ENCODE assay signal across 24 cellular contexts in the genomic region with DNA sequence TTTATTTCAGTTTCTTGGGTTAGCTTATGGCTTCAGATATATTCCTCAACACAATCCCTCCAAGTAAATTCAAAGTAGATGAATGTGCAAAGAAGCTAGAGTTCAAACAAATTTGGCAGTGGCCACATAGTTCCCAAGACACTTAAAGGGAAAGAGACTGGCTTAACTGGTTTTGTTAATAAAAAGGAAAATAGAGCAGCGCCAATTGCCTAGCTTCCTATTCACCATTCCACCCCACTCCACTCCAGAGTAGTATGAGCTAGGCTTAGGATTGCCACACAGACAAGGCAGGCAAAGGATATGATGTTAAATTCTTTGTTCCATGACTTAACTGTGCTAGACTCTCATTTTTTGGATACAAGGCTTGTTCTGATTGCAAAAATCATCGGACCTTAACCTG. TPM values are rescaled to one million over a fixed set of nuclear protein-coding genes. Genes with fewer than 3 reads are reported as not detected.
DNase-seq lines count a peak whose midpoint lies in the region; ATAC-seq and TF ChIP-seq lines count a peak whose summit lies in the region.
"Had no signal": no experiment of that assay in that cellular context is flagged by ENCODE, and none has a peak within 500 bp of the region (broad histone marks: within the 10 kb centered on the region; RNA-seq: fewer than 3 reads in every experiment).

No MANE protein-coding gene starts in this region.

- H3K36me3 Mint-ChIP-seq in T-helper 2 cell treated with Interferon-gamma antibody and Interleukin-4, amounts not matched to agents 5 μg/mL and 100 μg/mL, for 36 hours (ENCODE audit: low read depth) = peaks cover 17% of the 10 kb centered on the region
- H3K36me3 Mint-ChIP-seq in neural crest cell (ENCODE audit: low read depth) = peaks cover 2% of the 10 kb centered on the region
- H3K36me3 Mint-ChIP-seq: memory B cell had no signal

- H3K9me3 Mint-ChIP-seq in T-helper 2 cell treated with Interferon-gamma antibody and Interleukin-4, amounts not matched to agents 5 μg/mL and 100 μg/mL, for 36 hours = no peaks in the 10 kb centered on the region
- H3K9me3 Mint-ChIP-seq in neural crest cell = no peaks in the 10 kb centered on the region
- H3K9me3 Mint-ChIP-seq: activated naive CD4-positive, alpha-beta T cell treated with anti-CD3 and anti-CD28 coated beads, Interleukin-2, amount 50 U/mL, for 72 hours; CD8-positive, alpha-beta T cell had no signal

- H4K20me1 ChIP-seq in HCT116 (ENCODE audit: insufficient read depth) (peaks cover 2% of the 10 kb centered on the region; the same call in 1 of the 2 replicates), smooth muscle cell (ENCODE audit: low read depth) (no peaks in the 10 kb centered on the region)

- RAD21 ChIA-PET in HCT116 (lab: Charles Lee; ENCODE audit: low non-redundant PET in 1 of 2, low total read pairs in 2 of 2, uncharacterized antibody in 2 of 2, unreplicated experiment in 2 of 2) = no interaction called here

- H3K4me1 Mint-ChIP-seq in T-helper 2 cell treated with Interferon-gamma antibody and Interleukin-4, amounts not matched to agents 5 μg/mL and 100 μg/mL, for 36 hours (ENCODE audit: low read depth) = peaks cover 13% of the 10 kb centered on the region
- H3K4me1 Mint-ChIP-seq in neural crest cell = peaks cover 27% of the 10 kb centered on the region

- H3K27me3 Mint-ChIP-seq in T-helper 2 cell treated with Interferon-gamma antibody and Interleukin-4, amounts not matched to agents 5 μg/mL and 100 μg/mL, for 36 hours (ENCODE audit: low read depth) = no peaks in the 10 kb centered on the region
- no peaks in the 10 kb centered on the region for H3K27me3 Mint-ChIP-seq in neural crest cell (ENCODE audit: low read depth)
- H3K27me3 Mint-ChIP-seq: memory B cell, T-helper 17 cell had no signal

- H3K9ac ChIP-seq in HCT116 (ENCODE audit: low read length) (no peak overlapping the region), smooth muscle cell (ENCODE audit: low read depth) (no peak overlapping the region)

- POLR2A ChIA-PET in HCT116 (lab: Charles Lee) = no interaction called here

- TF ChIP-seq CTCF in HCT116 (IDR thresholded peaks at IDR 0.05 in 2 of 3, conservative IDR thresholded peaks at IDR 0.05 in 1 of 3; ENCODE audit: borderline replicate concordance in 1 of 3, insufficient read depth in 1 of 3, low read depth in 2 of 3, low read length in 2 of 3) (no peak), VCaP (conservative IDR thresholded peaks at IDR 0.05) (no peak), neural crest cell (conservative IDR thresholded peaks at IDR 0.05) (no peak), heart left ventricle (IDR thresholded peaks at IDR 0.05) (no peak), smooth muscle cell (IDR thresholded peaks at IDR 0.05; ENCODE audit: borderline replicate concordance, insufficient read depth, poor library complexity, severe bottlenecking) (no peak)

- H3K4me1 ChIP-seq in HCT116 (ENCODE audit: control insufficient read depth in 1 of 2, insufficient read depth in 2 of 2, low read length in 2 of 2) (peaks cover 0 to 13% of the 10 kb centered on the region in 2 experiments; a peak in 3 of 4 replicates), heart left ventricle (peaks cover 0 to 16% (median 9%) of the 10 kb centered on the region in 12 donors), smooth muscle cell (ENCODE audit: low read depth) (peaks cover 11% of the 10 kb centered on the region)

- H3F3A ChIP-seq in smooth muscle cell (ENCODE audit: low read depth) = no peaks in the 10 kb centered on the region

- no peak for DNase-seq in T-helper 2 cell treated with Interferon-gamma antibody and Interleukin-4, amounts not matched to agents 5 μg/mL and 100 μg/mL, for 36 hours (ENCODE audit: low spot score)
- DNase-seq in T-helper 2 cell (no peak), HCT116 (ENCODE audit: low read depth, low spot score) (no peak), neural crest cell (ENCODE audit: low read depth, low spot score) (no peak), MV-4-11 (lab: John Stamatoyannopoulos, UW) (no peak), heart left ventricle (no peak), smooth muscle cell (lab: John Stamatoyannopoulos, UW; ENCODE audit: unreplicated experiment) (no peak)
- DNase-seq: activated CD8-positive, alpha-beta T cell treated with anti-CD3 and anti-CD28 coated beads, Interleukin-2, amount 10 ng/mL, durations not matched to agents 7 days and 5 days; activated T-cell treated with anti-CD3 and anti-CD28 coated beads, Interleukin-2, amount 50 U/mL, for 1 hour; CD8-positive, alpha-beta T cell; effector memory CD4-positive, alpha-beta T cell; esophagus squamous epithelium; KG1; NCI-H1105 treated with DMSO at 0.1 percent for 48 hours; NCI-H69; OCI-M1; SHP77 treated with DMSO at 0.1 percent for 48 hours; stimulated activated CD8-positive, alpha-beta memory T cell treated with anti-CD3 and anti-CD28 coated beads, Interleukin-4, amount 100 ng/mL, for 48 hours; T-helper 17 cell had no signal

- no peak for TF ChIP-seq RAD21 in HCT116 (IDR thresholded peaks at IDR 0.05; ENCODE audit: low read depth)

- H3K4me3 Mint-ChIP-seq in T-helper 2 cell treated with Interferon-gamma antibody and Interleukin-4, amounts not matched to agents 5 μg/mL and 100 μg/mL, for 36 hours = peak overlapping the region; percentile 34
- H3K4me3 Mint-ChIP-seq in neural crest cell = peak overlapping the region; percentile 77
- H3K4me3 Mint-ChIP-seq: CD8-positive, alpha-beta T cell; memory B cell; T-helper 17 cell had no signal

- CTCF ChIA-PET in HCT116 (lab: Charles Lee) = no interaction called here

- H3K4me2 ChIP-seq in HCT116 (ENCODE audit: low read length) (no peak overlapping the region), smooth muscle cell (no peak overlapping the region)

- TF ChIP-seq POLR2A in HCT116 (IDR thresholded peaks at IDR 0.05; ENCODE audit: borderline replicate concordance, extremely low read depth, insufficient read depth, insufficient read length) = no peak
- no peak for TF ChIP-seq POLR2A in heart left ventricle (IDR thresholded peaks at IDR 0.05)

- H3K27ac ChIP-seq in HCT116 (ENCODE audit: low read depth, low read length) (no peak overlapping the region), VCaP (peak overlapping the region; percentile 76), heart left ventricle (no peak overlapping the region), smooth muscle cell (ENCODE audit: low read depth) (no peak overlapping the region)
- H3K27ac ChIP-seq: esophagus squamous epithelium, right atrium auricular region had no signal

- H2AFZ ChIP-seq in HCT116 (ENCODE audit: low read depth, low read length, poor library complexity, severe bottlenecking) = no peak overlapping the region
- H2AFZ ChIP-seq in smooth muscle cell (ENCODE audit: low read depth) = no peak overlapping the region

- H3K27ac Mint-ChIP-seq in T-helper 2 cell treated with Interferon-gamma antibody and Interleukin-4, amounts not matched to agents 5 μg/mL and 100 μg/mL, for 36 hours = no peak overlapping the region
- no peak overlapping the region for H3K27ac Mint-ChIP-seq in neural crest cell (ENCODE audit: unreplicated experiment)
- H3K27ac Mint-ChIP-seq: activated CD8-positive, alpha-beta T cell treated with anti-CD3 and anti-CD28 coated beads, Interleukin-2, amount 10 ng/mL, durations not matched to agents 7 days and 5 days; activated naive CD4-positive, alpha-beta T cell treated with anti-CD3 and anti-CD28 coated beads, Interleukin-2, amount 50 U/mL, for 72 hours; CD8-positive, alpha-beta T cell; memory B cell; T-helper 17 cell had no signal

- H3K36me3 ChIP-seq in HCT116 (ENCODE audit: control insufficient read depth in 1 of 2, insufficient read depth in 2 of 2, low read length in 2 of 2) (peaks cover 2 to 16% of the 10 kb centered on the region in 2 experiments; a peak in 1 of 4 replicates), heart left ventricle (no peaks in the 10 kb centered on the region), smooth muscle cell (ENCODE audit: low read depth) (no peaks in the 10 kb centered on the region)
- H3K36me3 ChIP-seq: esophagus squamous epithelium, right atrium auricular region had no signal

- ATAC-seq in HCT116 = no peak
- ATAC-seq in heart left ventricle = no peak
- ATAC-seq: activated CD4-positive, CD25-positive, alpha-beta regulatory T cell treated with anti-CD3 and anti-CD28 coated beads, Interleukin-2, amount 50 U/mL, for 24 hours; activated CD8-positive, alpha-beta T cell treated with anti-CD3 and anti-CD28 coated beads, Interleukin-2, amount 10 ng/mL, durations not matched to agents 7 days and 5 days; activated naive CD4-positive, alpha-beta T cell treated with anti-CD3 and anti-CD28 coated beads, Interleukin-2, amount 50 U/mL, for 72 hours; CD8-positive, alpha-beta T cell; T-helper 17 cell had no signal

- no peaks in the 10 kb centered on the region for H3K27me3 ChIP-seq in HCT116 (ENCODE audit: insufficient read depth, low read length)
- H3K27me3 ChIP-seq in heart left ventricle = no peaks in the 10 kb centered on the region
- no peaks in the 10 kb centered on the region for H3K27me3 ChIP-seq in smooth muscle cell (ENCODE audit: low read depth)
- H3K27me3 ChIP-seq: esophagus squamous epithelium, right atrium auricular region had no signal

- 97 to 100% (median 98%) methylated on average over 2 of the region's 2 CpGs for WGBS in heart left ventricle, 4 donors
- WGBS in smooth muscle cell (ENCODE audit: low lambda C conversion rate) = 87% methylated on average over 2 of the region's 2 CpGs

- no peak overlapping the region for H3K4me3 ChIP-seq in HCT116 (replicated peaks in 1 of 2; ENCODE audit: low read depth in 1 of 2, low read length in 2 of 2)
- H3K4me3 ChIP-seq in heart left ventricle = no peak overlapping the region
- H3K4me3 ChIP-seq in smooth muscle cell = no peak overlapping the region
- H3K4me3 ChIP-seq: esophagus squamous epithelium, right atrium auricular region had no signal

- BruUV-seq in HCT116 (replicated peaks; lab: Mats Ljungman, UMichigan) = TSS peak; percentile 5

- intact Hi-C loops in HCT116 (cut with micrococcal nuclease) (loop anchor here (10.0 kb wide), 1 partner anchor 209 kb away; no protein-coding TSS in a partner anchor), heart left ventricle (cut with DNase I) (loop anchor here in 6 of 10 donors (5.0 to 10.0 kb wide), 4 partner anchors 207 to 329 kb away; partner anchors contain the start of gene KMT2C (in 2 of the 6))

- H3K9me3 ChIP-seq in HCT116 (ENCODE audit: control insufficient read depth in 1 of 2, insufficient read depth in 1 of 2, low read depth in 1 of 2, low read length in 2 of 2) = no peaks in the 10 kb centered on the region
- no peaks in the 10 kb centered on the region for H3K9me3 ChIP-seq in heart left ventricle
- no peaks in the 10 kb centered on the region for H3K9me3 ChIP-seq in smooth muscle cell (replicated peaks; ENCODE audit: low read depth)
- H3K9me3 ChIP-seq: esophagus squamous epithelium, right atrium auricular region had no signal

- no peaks in the 10 kb centered on the region for H3K9me2 ChIP-seq in HCT116 (ENCODE audit: insufficient read depth)

- H3K79me2 ChIP-seq in HCT116 (ENCODE audit: insufficient read depth, low read length) (peaks cover 69% of the 10 kb centered on the region), smooth muscle cell (ENCODE audit: low read depth) (peaks cover 38% of the 10 kb centered on the region)

RNA-seq across cellular contexts. Expression of gene XRCC2, which starts 2.0 kb away (rescaled TPM):
- 14.8 TPM for total RNA-seq in HCT116 (2021; ENCODE audit: unreplicated experiment)
- polyA plus RNA-seq in HCT116 (2012) = 1.9 and 3.5 TPM in 2 replicates
- 28.2 and 30.7 TPM in 2 replicates for total RNA-seq in neural crest cell
- total RNA-seq in heart left ventricle = under 1 TPM; 0.15 to 0.85 (median 0.38) TPM
- under 1 TPM; 0.14 to 0.23 TPM for polyA plus RNA-seq in heart left ventricle
- 1.8 and 2.3 TPM in 2 replicates for total RNA-seq in smooth muscle cell
- polyA plus RNA-seq in smooth muscle cell = 0.72 and 1.8 TPM in 2 replicates
